17 cellular contexts compared by ENCODE assay signal in genomic region chrX:97854071-97854470, GRCh38.
"Had no signal": no experiment of that assay in that cellular context is flagged by ENCODE, and none has a peak within 500 bp of the region (broad histone marks: within the 10 kb centered on the region; RNA-seq: fewer than 3 reads in every experiment).

No MANE protein-coding gene starts in this region.

- H3K27ac Mint-ChIP-seq: activated naive CD4-positive, alpha-beta T cell treated with anti-CD3 and anti-CD28 coated beads, Interleukin-2, amount 50 U/mL, for 72 hours; activated T-helper 1 cell treated with anti-CD3 and anti-CD28 coated beads, Interleukin-12 subunit alpha, Interleukin-12 subunit beta, Interleukin-2, Interleukin-4 antibody, amounts not matched to agents 30 ng/mL and 10 ng/mL and 1 ng/mL, durations not matched to agents 14 hours and 24 hours and 36 hours; effector memory CD8-positive, alpha-beta T cell; immature natural killer cell; memory B cell; progenitor cell of endocrine pancreas; stimulated activated naive B cell treated with anti-CD40 and anti-IgM and Interleukin-4, amounts not matched to agents 10 μg/mL and 1 μg/mL and 100 μg/mL, for 72 hours had no signal

- H3K4me1 Mint-ChIP-seq: immature natural killer cell; memory B cell; naive thymus-derived CD8-positive, alpha-beta T cell; stimulated activated naive B cell treated with anti-CD40 and anti-IgM and Interleukin-4, amounts not matched to agents 10 μg/mL and 1 μg/mL and 100 μg/mL, for 72 hours had no signal

- H3K27ac ChIP-seq: adrenal gland, cardiac muscle cell, esophagus squamous epithelium had no signal

- DNase-seq: activated CD4-positive, alpha-beta T cell treated with anti-CD3 and anti-CD28 coated beads for 1 hour; activated CD4-positive, alpha-beta T cell treated with anti-CD3 and anti-CD28 coated beads, Interleukin-2, amount 50 U/mL, for 4 hours; activated gamma-delta T cell treated with Interleukin-2 at 50 U/mL for 16 hours; effector memory CD8-positive, alpha-beta T cell; esophagus squamous epithelium; immature natural killer cell; left ventricle myocardium superior; naive thymus-derived CD8-positive, alpha-beta T cell; stimulated activated naive B cell treated with anti-CD40 and anti-IgM and Interleukin-4, amounts not matched to agents 10 μg/mL and 1 μg/mL and 100 μg/mL, for 72 hours; T-helper 1 cell; T1000 had no signal

- H3K27me3 Mint-ChIP-seq: effector memory CD8-positive, alpha-beta T cell; memory B cell; naive thymus-derived CD8-positive, alpha-beta T cell; progenitor cell of endocrine pancreas; stimulated activated naive B cell treated with anti-CD40 and anti-IgM and Interleukin-4, amounts not matched to agents 10 μg/mL and 1 μg/mL and 100 μg/mL, for 72 hours had no signal

- H3K4me3 Mint-ChIP-seq: activated T-helper 1 cell treated with anti-CD3 and anti-CD28 coated beads, Interleukin-12 subunit alpha, Interleukin-12 subunit beta, Interleukin-2, Interleukin-4 antibody, amounts not matched to agents 30 ng/mL and 10 ng/mL and 1 ng/mL, durations not matched to agents 14 hours and 24 hours and 36 hours; effector memory CD8-positive, alpha-beta T cell; immature natural killer cell; memory B cell; naive thymus-derived CD8-positive, alpha-beta T cell; stimulated activated naive B cell treated with anti-CD40 and anti-IgM and Interleukin-4, amounts not matched to agents 10 μg/mL and 1 μg/mL and 100 μg/mL, for 72 hours had no signal

- H3K9me3 Mint-ChIP-seq: memory B cell had no signal

- ATAC-seq: activated naive CD4-positive, alpha-beta T cell treated with anti-CD3 and anti-CD28 coated beads, Interleukin-2, amount 50 U/mL, for 72 hours; effector memory CD8-positive, alpha-beta T cell; left ventricle myocardium superior; naive thymus-derived CD8-positive, alpha-beta T cell; stimulated activated naive B cell treated with anti-CD40 and anti-IgM and Interleukin-4, amounts not matched to agents 10 μg/mL and 1 μg/mL and 100 μg/mL, for 72 hours had no signal

- H3K36me3 Mint-ChIP-seq: activated naive CD4-positive, alpha-beta T cell treated with anti-CD3 and anti-CD28 coated beads, Interleukin-2, amount 50 U/mL, for 72 hours; immature natural killer cell; memory B cell; naive thymus-derived CD8-positive, alpha-beta T cell; stimulated activated naive B cell treated with anti-CD40 and anti-IgM and Interleukin-4, amounts not matched to agents 10 μg/mL and 1 μg/mL and 100 μg/mL, for 72 hours had no signal
